Comparison of ENCODE assay signal across 13 cellular contexts in genomic region chr5:139749242-139749641, GRCh38. TPM values are rescaled to one million over a fixed set of nuclear protein-coding genes. Genes with fewer than 3 reads are reported as not detected.
DNase-seq lines count a peak whose midpoint lies in the region; ATAC-seq and TF ChIP-seq lines count a peak whose summit lies in the region.
"Had no signal": no experiment of that assay in that cellular context is flagged by ENCODE, and none has a peak within 500 bp of the region (broad histone marks: within the 10 kb centered on the region; RNA-seq: fewer than 3 reads in every experiment).

No MANE protein-coding gene starts in this region.

- no peak overlapping the region for H3K9ac ChIP-seq in SK-N-SH

- no CpG with 5 or more reads among the region's 2 CpGs for WGBS in SK-N-SH (ENCODE audit: low lambda C conversion rate)

- H3K27me3 ChIP-seq in SK-N-SH (ENCODE audit: insufficient read depth) (no peaks in the 10 kb centered on the region), GM23338 (ENCODE audit: insufficient read depth) (peaks cover 84% of the 10 kb centered on the region), vagina (peaks cover 4% of the 10 kb centered on the region)

- H3K36me3 ChIP-seq in SK-N-SH (replicated peaks in 1 of 2; ENCODE audit: control insufficient read depth in 1 of 2, insufficient read depth in 2 of 2, low read length in 1 of 2) (no peaks in the 10 kb centered on the region), GM23338 (ENCODE audit: insufficient read depth) (no peaks in the 10 kb centered on the region), vagina (no peaks in the 10 kb centered on the region)
- H3K36me3 ChIP-seq: esophagus squamous epithelium had no signal

- TF ChIP-seq RAD21 in SK-N-SH (IDR thresholded peaks at IDR 0.05; ENCODE audit: low read length) = no peak

- no peak overlapping the region for H3K4me2 ChIP-seq in SK-N-SH
- H3K4me2 ChIP-seq in GM23338 = peak overlapping the region; percentile 96

- H3K9me3 Mint-ChIP-seq in GM23338 (no peaks in the 10 kb centered on the region), brain (peaks cover 0 to 3% (median 0%) of the 10 kb centered on the region in 5 experiments), nephron progenitor cell (no peaks in the 10 kb centered on the region)

- H3K4me3 Mint-ChIP-seq in GM23338 = peak overlapping the region; percentile 77
- H3K4me3 Mint-ChIP-seq in brain = peak overlapping the region; percentile 3 to 84 (median 44)
- H3K4me3 Mint-ChIP-seq in nephron progenitor cell = peak overlapping the region; percentile 62

- CTCF ChIA-PET in SK-N-SH (lab: Yijun Ruan, JAX) (interaction anchor here (1.0 to 2.9 kb wide), 6 partner anchors 10 to 114 kb away, joined by 3 to 13 read pairs (median 4); no protein-coding TSS in a partner anchor), RWPE1 (lab: Yijun Ruan, JAX) (interaction anchor here (0.7 to 1.1 kb wide), 3 partner anchors 13 to 100 kb away, joined by 3 to 4 read pairs (median 3); no protein-coding TSS in a partner anchor)

- H3K27me3 Mint-ChIP-seq in GM23338 (ENCODE audit: insufficient read depth, low read depth, poor library complexity) (peaks cover 83% of the 10 kb centered on the region), brain (peaks cover 8% of the 10 kb centered on the region), nephron progenitor cell (ENCODE audit: low read depth, poor library complexity) (peaks cover 12% of the 10 kb centered on the region)

- H3K9me2 ChIP-seq in SK-N-SH (no peaks in the 10 kb centered on the region), GM23338 (ENCODE audit: insufficient read depth) (no peaks in the 10 kb centered on the region)

- H3K4me1 Mint-ChIP-seq in GM23338 (peaks cover 42% of the 10 kb centered on the region), brain (peaks cover 77% of the 10 kb centered on the region), nephron progenitor cell (peaks cover 85% of the 10 kb centered on the region)

- POLR2A ChIA-PET in SK-N-SH (lab: Yijun Ruan, JAX) = interaction anchor here (1.4 kb wide), 1 partner anchor 40 kb away, joined by 5 read pairs; no protein-coding TSS in a partner anchor
- POLR2A ChIA-PET in RWPE1 (lab: Yijun Ruan, JAX; ENCODE audit: low non-redundant PET) = no interaction called here

- no peak for TF ChIP-seq EP300 in SK-N-SH (IDR thresholded peaks at IDR 0.05; ENCODE audit: borderline replicate concordance in 1 of 2, low read depth in 1 of 2, low read length in 1 of 2)

- DNase-seq in SK-N-SH (no peak), GM23338 (ENCODE audit: low spot score) (no peak), nephron progenitor cell (no peak), vagina (ENCODE audit: extremely low spot score in 2 of 2) (no peak), RWPE1 (ENCODE audit: low spot score) (no peak)
- DNase-seq: activated effector memory CD4-positive, alpha-beta T cell treated with Interleukin-2 at 50 U/mL for 16 hours; esophagus squamous epithelium; Kasumi-1; NCI-H226; RPMI8226 had no signal

- H3K4me3 ChIP-seq in SK-N-SH (ENCODE audit: low read depth in 2 of 2, low read length in 1 of 2) = no peak overlapping the region
- H3K4me3 ChIP-seq in GM23338 = peak overlapping the region; percentile 80; the same call in 1 of the 2 replicates
- H3K4me3 ChIP-seq in vagina = no peak overlapping the region
- H3K4me3 ChIP-seq: esophagus squamous epithelium had no signal

- no peaks in the 10 kb centered on the region; the same call in 2 of the 3 replicates for H3K36me3 Mint-ChIP-seq in GM23338 (ENCODE audit: low read depth)
- H3K36me3 Mint-ChIP-seq in brain = no peaks in the 10 kb centered on the region
- H3K36me3 Mint-ChIP-seq in nephron progenitor cell (ENCODE audit: low read depth) = no peaks in the 10 kb centered on the region

- peaks cover 23% of the 10 kb centered on the region for H3F3A ChIP-seq in SK-N-SH (replicated peaks; ENCODE audit: insufficient read depth)
- H3F3A ChIP-seq in GM23338 (replicated peaks; ENCODE audit: low read depth) = 0 out of 2 replicates have a peak, but pooled peaks cover 8% of the 10 kb centered on the region

- H3K4me1 ChIP-seq in SK-N-SH (ENCODE audit: control insufficient read depth in 1 of 2, insufficient read depth in 2 of 2, low read depth in 1 of 2, low read length in 1 of 2) = peaks cover 38% of the 10 kb centered on the region in 2 experiments; a peak in 3 of 4 replicates
- H3K4me1 ChIP-seq in GM23338 (ENCODE audit: insufficient read depth) = peaks cover 29% of the 10 kb centered on the region
- H3K4me1 ChIP-seq in vagina = peaks cover 40% of the 10 kb centered on the region

- no peak for TF ChIP-seq POLR2A in vagina (IDR thresholded peaks at IDR 0.05)

- no peak for ATAC-seq in SK-N-SH treated with all-trans-retinoic acid at 6 μM for 48 hours
- no peak for ATAC-seq in GM23338
- ATAC-seq in HG02798 (IDR thresholded peaks at IDR 0.05; ENCODE audit: poor library complexity, unreplicated experiment) = no peak

- no peaks in the 10 kb centered on the region for H3K9me3 ChIP-seq in SK-N-SH
- H3K9me3 ChIP-seq in vagina = no peaks in the 10 kb centered on the region
- H3K9me3 ChIP-seq: esophagus squamous epithelium had no signal

- H3K27ac Mint-ChIP-seq in GM23338 (no peak overlapping the region), brain (peak overlapping the region; percentile 91 to 99 (median 98)), nephron progenitor cell (peak overlapping the region; percentile 17)

- TF ChIP-seq CTCF in SK-N-SH (IDR thresholded peaks at IDR 0.05) = no peak
- no peak for TF ChIP-seq CTCF in GM23338 (conservative IDR thresholded peaks at IDR 0.05; ENCODE audit: low read depth in 2 of 2)
- no peak for TF ChIP-seq CTCF in brain (conservative IDR thresholded peaks at IDR 0.05)
- TF ChIP-seq CTCF in nephron progenitor cell (IDR thresholded peaks at IDR 0.05) = no peak
- no peak for TF ChIP-seq CTCF in vagina (IDR thresholded peaks at IDR 0.05)
- no peak for TF ChIP-seq CTCF in RWPE1 (conservative IDR thresholded peaks at IDR 0.05; ENCODE audit: low read depth)

- H4K20me1 ChIP-seq in SK-N-SH (ENCODE audit: insufficient read depth) = no peaks in the 10 kb centered on the region
- no peaks in the 10 kb centered on the region for H4K20me1 ChIP-seq in GM23338 (replicated peaks; ENCODE audit: insufficient read depth)

- H3K79me2 ChIP-seq in SK-N-SH (ENCODE audit: insufficient read depth) (no peaks in the 10 kb centered on the region), GM23338 (replicated peaks; ENCODE audit: insufficient read depth) (no peaks in the 10 kb centered on the region)

- no peak overlapping the region for H3K27ac ChIP-seq in SK-N-SH (ENCODE audit: low read depth in 2 of 2, low read length in 1 of 2)
- H3K27ac ChIP-seq in GM23338 (ENCODE audit: low read depth) = no peak overlapping the region
- H3K27ac ChIP-seq in vagina = no peak overlapping the region
- H3K27ac ChIP-seq in RWPE1 = no peak overlapping the region
- H3K27ac ChIP-seq: esophagus squamous epithelium had no signal

- intact Hi-C loops in vagina (cut with DNase I) = loop anchor here (5.0 kb wide), 1 partner anchor 52 kb away; no protein-coding TSS in a partner anchor

- H2AFZ ChIP-seq in SK-N-SH (ENCODE audit: low read depth) = no peak overlapping the region
- no peak overlapping the region for H2AFZ ChIP-seq in GM23338

TF ChIP-seq in SK-N-SH, 30 proteins besides CTCF, POLR2A, EP300 and RAD21:
- TF ChIP-seq RCOR1 (IDR thresholded peaks at IDR 0.05; ENCODE audit: low read length) (no peak), NFIC (IDR thresholded peaks at IDR 0.05; ENCODE audit: borderline replicate concordance) (peak; percentile 49)

TF ChIP-seq in SK-N-SH treated with all-trans-retinoic acid at 6 μM for 48 hours, 23 proteins besides CTCF, POLR2A, EP300 and RAD21 (continues in another document):
- no peak for TF ChIP-seq RARB (CRISPR knock-in tag; IDR thresholded peaks at IDR 0.05)
- no peak for TF ChIP-seq ARNTL (CRISPR knock-in tag; IDR thresholded peaks at IDR 0.05; ENCODE audit: borderline replicate concordance, low read depth)
- TF ChIP-seq CREB5 (CRISPR knock-in tag; IDR thresholded peaks at IDR 0.05; ENCODE audit: low read depth) = no peak
- no peak for TF ChIP-seq TCF4 (CRISPR knock-in tag; IDR thresholded peaks at IDR 0.05; ENCODE audit: borderline replicate concordance)

RNA-seq across cellular contexts. Expression of gene PSD2, which starts 46.4 kb away (rescaled TPM):
- polyA plus RNA-seq in SK-N-SH (2012; rRNA removed) = 0.15 TPM in 2 replicates
- polyA plus RNA-seq in SK-N-SH (2012; cell fraction: cytosol; rRNA removed) = 0.09 and 0.13 TPM in 2 replicates
- 0.62 and 0.63 TPM in 2 replicates for polyA plus RNA-seq in SK-N-SH (2012; cell fraction: nucleus; rRNA removed)
- total RNA-seq in GM23338 (2014; rRNA removed; shearing (Covaris generic)) = 0.10 TPM in 1 of 2 replicates, not detected in the other
- 0.08 and 0.17 TPM in 2 replicates for polyA plus RNA-seq in GM23338 (2016; fragmentation: Nextera tagmentation; extraction: Ambion mirVana)
- polyA plus RNA-seq in brain (ENCODE audit: insufficient read depth, low read depth, low replicate concordance) = 23.1 TPM
- 0.25 TPM for total RNA-seq in vagina
- total RNA-seq: esophagus squamous epithelium had no signal

Comparison
In these comparisons a context has a peak if more than half of its experiments do, and no peak if none do; other contexts are left out.
1. RNA of gene PSD2, which starts 46.4 kb away (polyA plus RNA-seq): 23.1 TPM in brain (single experiment); 0.09 to 0.63 TPM in SK-N-SH and 0.08 to 0.17 TPM in GM23338; every median in the first group is over 10 times any median in the second.
2. Peak in every context shown above with its lines, with median percentiles within 50 percentile points of each other: H3K4me3 Mint-ChIP-seq.